In the genomic region with DNA sequence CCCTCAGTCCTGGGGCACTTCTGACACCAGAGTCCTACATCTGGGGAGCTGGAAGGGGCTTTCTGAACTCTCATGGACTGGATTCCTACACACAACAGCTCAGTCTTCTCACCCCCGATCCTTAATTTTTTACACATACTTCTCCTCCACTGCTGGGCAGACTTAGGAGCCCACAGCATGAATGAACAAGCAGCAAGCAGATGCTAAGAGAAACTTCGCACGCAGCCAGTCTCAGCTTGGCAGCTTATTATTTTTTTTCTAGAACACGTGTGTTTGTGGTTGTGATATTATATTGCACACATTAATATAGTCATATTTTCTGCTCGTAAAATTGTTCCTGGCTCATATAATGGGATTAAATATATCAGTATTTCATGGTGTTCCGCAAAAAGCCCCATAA, we compare ENCODE assay signal across 1 cellular context.
TF ChIP-seq lines count a peak whose summit lies in the region.

No MANE protein-coding gene starts in this region.

TF ChIP-seq in WTC11, 78 proteins besides CTCF, POLR2A, EP300 and RAD21 (continued from another document):
- TF ChIP-seq, protein P1, sequence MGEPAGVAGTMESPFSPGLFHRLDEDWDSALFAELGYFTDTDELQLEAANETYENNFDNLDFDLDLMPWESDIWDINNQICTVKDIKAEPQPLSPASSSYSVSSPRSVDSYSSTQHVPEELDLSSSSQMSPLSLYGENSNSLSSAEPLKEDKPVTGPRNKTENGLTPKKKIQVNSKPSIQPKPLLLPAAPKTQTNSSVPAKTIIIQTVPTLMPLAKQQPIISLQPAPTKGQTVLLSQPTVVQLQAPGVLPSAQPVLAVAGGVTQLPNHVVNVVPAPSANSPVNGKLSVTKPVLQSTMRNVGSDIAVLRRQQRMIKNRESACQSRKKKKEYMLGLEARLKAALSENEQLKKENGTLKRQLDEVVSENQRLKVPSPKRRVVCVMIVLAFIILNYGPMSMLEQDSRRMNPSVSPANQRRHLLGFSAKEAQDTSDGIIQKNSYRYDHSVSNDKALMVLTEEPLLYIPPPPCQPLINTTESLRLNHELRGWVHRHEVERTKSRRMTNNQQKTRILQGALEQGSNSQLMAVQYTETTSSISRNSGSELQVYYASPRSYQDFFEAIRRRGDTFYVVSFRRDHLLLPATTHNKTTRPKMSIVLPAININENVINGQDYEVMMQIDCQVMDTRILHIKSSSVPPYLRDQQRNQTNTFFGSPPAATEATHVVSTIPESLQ (CRISPR knock-in tag; IDR thresholded peaks at IDR 0.05): no peak
- TF ChIP-seq FOXP1 (CRISPR knock-in tag; IDR thresholded peaks at IDR 0.05; ENCODE audit: borderline replicate concordance): no peak
